17 cellular contexts compared by ENCODE assay signal in genomic region chr18:34821669-34822210, GRCh38.
A peak's percentile ranks its signal among the peaks of the same experiment; 100 is the strongest.
DNase-seq lines count a peak whose midpoint lies in the region; ATAC-seq and TF ChIP-seq lines count a peak whose summit lies in the region.
"Had no signal": no experiment of that assay in that cellular context is flagged by ENCODE, and none has a peak within 500 bp of the region (broad histone marks: within the 10 kb centered on the region; RNA-seq: fewer than 3 reads in every experiment).

No MANE protein-coding gene starts in this region.

- peaks cover 5% of the 10 kb centered on the region for H3K4me1 Mint-ChIP-seq in neural progenitor cell
- H3K4me1 Mint-ChIP-seq: activated naive CD4-positive, alpha-beta T cell treated with anti-CD3 and anti-CD28 coated beads, Interleukin-2, amount 50 U/mL, for 24 hours; stimulated activated naive B cell treated with anti-CD40 and anti-IgM and Interleukin-4, amounts not matched to agents 10 μg/mL and 1 μg/mL and 100 μg/mL, for 72 hours had no signal

- H3K4me2 ChIP-seq in neural progenitor cell = no peak overlapping the region

- no peaks in the 10 kb centered on the region for H4K20me1 ChIP-seq in neural progenitor cell (ENCODE audit: low read depth)

- no peaks in the 10 kb centered on the region for H3F3A ChIP-seq in neural progenitor cell (ENCODE audit: low read depth)

- peaks cover 9% of the 10 kb centered on the region for H3K36me3 Mint-ChIP-seq in neural progenitor cell
- H3K36me3 Mint-ChIP-seq: activated naive CD4-positive, alpha-beta T cell treated with anti-CD3 and anti-CD28 coated beads, Interleukin-2, amount 50 U/mL, for 24 hours; stimulated activated naive B cell treated with anti-CD40 and anti-IgM and Interleukin-4, amounts not matched to agents 10 μg/mL and 1 μg/mL and 100 μg/mL, for 72 hours had no signal

- H3K4me1 ChIP-seq in neural progenitor cell (peaks cover 25% of the 10 kb centered on the region), colonic mucosa (no peaks in the 10 kb centered on the region)

- H3K9ac ChIP-seq in neural progenitor cell (no peak overlapping the region), colonic mucosa (ENCODE audit: low read depth in 2 of 2, low read length in 2 of 2) (no peak overlapping the region)

- ATAC-seq in GM19023 (IDR thresholded peaks at IDR 0.05; ENCODE audit: unreplicated experiment) = no peak
- ATAC-seq in HG02885 (IDR thresholded peaks at IDR 0.05; ENCODE audit: poor library complexity, unreplicated experiment) = no peak
- ATAC-seq: heart left ventricle; mucosa of descending colon; stimulated activated naive B cell treated with anti-CD40 and anti-IgM and Interleukin-4, amounts not matched to agents 10 μg/mL and 1 μg/mL and 100 μg/mL, for 72 hours had no signal

- peak overlapping the region in 47 of 59 donors; percentile 4 to 89 (median 57) for H3K27ac ChIP-seq in dorsolateral prefrontal cortex
- no peak overlapping the region for H3K27ac ChIP-seq in neural progenitor cell
- H3K27ac ChIP-seq in colonic mucosa = no peak overlapping the region
- H3K27ac ChIP-seq: cardiac muscle cell, heart left ventricle had no signal

- no peak overlapping the region for H2AFZ ChIP-seq in neural progenitor cell (replicated peaks)

- H3K36me3 ChIP-seq in neural progenitor cell (no peaks in the 10 kb centered on the region), colonic mucosa (no peaks in the 10 kb centered on the region)
- H3K36me3 ChIP-seq: cardiac muscle cell had no signal

- no peaks in the 10 kb centered on the region for H3K27me3 Mint-ChIP-seq in neural progenitor cell (ENCODE audit: insufficient read depth, low read depth)
- H3K27me3 Mint-ChIP-seq: stimulated activated naive B cell treated with anti-CD40 and anti-IgM and Interleukin-4, amounts not matched to agents 10 μg/mL and 1 μg/mL and 100 μg/mL, for 72 hours had no signal

- H3K27ac Mint-ChIP-seq in neural progenitor cell = no peak overlapping the region
- H3K27ac Mint-ChIP-seq: activated naive CD4-positive, alpha-beta T cell treated with anti-CD3 and anti-CD28 coated beads, Interleukin-2, amount 50 U/mL, for 24 hours; stimulated activated naive B cell treated with anti-CD40 and anti-IgM and Interleukin-4, amounts not matched to agents 10 μg/mL and 1 μg/mL and 100 μg/mL, for 72 hours had no signal

- H3K4me3 ChIP-seq in NB4 (ENCODE audit: low read depth, low read length) (no peak overlapping the region), dorsolateral prefrontal cortex (peak overlapping the region in 35 of 59 donors; percentile 3 to 54 (median 26)), neural progenitor cell (no peak overlapping the region), colonic mucosa (no peak overlapping the region)
- H3K4me3 ChIP-seq: cardiac muscle cell, heart left ventricle, mucosa of descending colon had no signal

- no peaks in the 10 kb centered on the region for H3K27me3 ChIP-seq in dorsolateral prefrontal cortex
- H3K27me3 ChIP-seq in neural progenitor cell = no peaks in the 10 kb centered on the region
- no peaks in the 10 kb centered on the region for H3K27me3 ChIP-seq in colonic mucosa
- H3K27me3 ChIP-seq: cardiac muscle cell, heart left ventricle had no signal

- no peak for TF ChIP-seq POLR2A in NB4 (IDR thresholded peaks at IDR 0.05; ENCODE audit: extremely low read depth, insufficient read length)

- intact Hi-C loops in dorsolateral prefrontal cortex (cut with DNase I) (no loop called here), colonic mucosa (cut with DNase I) (no loop called here)

- H3K4me3 Mint-ChIP-seq in neural progenitor cell = no peak overlapping the region
- H3K4me3 Mint-ChIP-seq: activated naive CD4-positive, alpha-beta T cell treated with anti-CD3 and anti-CD28 coated beads, Interleukin-2, amount 50 U/mL, for 24 hours; stimulated activated naive B cell treated with anti-CD40 and anti-IgM and Interleukin-4, amounts not matched to agents 10 μg/mL and 1 μg/mL and 100 μg/mL, for 72 hours had no signal

- H3K9me3 Mint-ChIP-seq in neural progenitor cell = no peaks in the 10 kb centered on the region
- H3K9me3 Mint-ChIP-seq: activated naive CD4-positive, alpha-beta T cell treated with anti-CD3 and anti-CD28 coated beads, Interleukin-2, amount 50 U/mL, for 24 hours; stimulated activated naive B cell treated with anti-CD40 and anti-IgM and Interleukin-4, amounts not matched to agents 10 μg/mL and 1 μg/mL and 100 μg/mL, for 72 hours had no signal

- H3K9me3 ChIP-seq in neural progenitor cell (ENCODE audit: low read depth) = no peaks in the 10 kb centered on the region
- no peaks in the 10 kb centered on the region for H3K9me3 ChIP-seq in colonic mucosa
- H3K9me3 ChIP-seq: heart left ventricle, mucosa of descending colon had no signal

- H3K79me2 ChIP-seq in neural progenitor cell (ENCODE audit: low read depth) = no peaks in the 10 kb centered on the region

- TF ChIP-seq CTCF in NB4 (IDR thresholded peaks at IDR 0.05; ENCODE audit: low read depth, low read length) = peak; percentile 1
- TF ChIP-seq CTCF in dorsolateral prefrontal cortex (IDR thresholded peaks at IDR 0.05 in 54 of 56, conservative IDR thresholded peaks at IDR 0.05 in 2 of 56; ENCODE audit: low read depth in 1 of 56, partially characterized antibody in 56 of 56) = no peak
- peak; percentile 17 for TF ChIP-seq CTCF in neural progenitor cell (IDR thresholded peaks at IDR 0.05)
- no peak for TF ChIP-seq CTCF in colonic mucosa (IDR thresholded peaks at IDR 0.05)

- DNase-seq in ELF-1 (ENCODE audit: low read depth, low spot score) = peak; percentile 39
- DNase-seq in NB4 (ENCODE audit: low read depth) = peak; percentile 4
- no peak for DNase-seq in dorsolateral prefrontal cortex
- DNase-seq in neural progenitor cell (ENCODE audit: low spot score) = no peak
- DNase-seq in colonic mucosa = no peak
- no peak for DNase-seq in T-helper 9 cell
- DNase-seq: heart left ventricle; kidney; mucosa of descending colon; MV-4-11; SHP77; small intestine; stimulated activated naive B cell treated with anti-CD40 and anti-IgM and Interleukin-4, amounts not matched to agents 10 μg/mL and 1 μg/mL and 100 μg/mL, for 72 hours had no signal

Comparison
In these comparisons a context has a peak if more than half of its experiments do, and no peak if none do; other contexts are left out.
1. DNase-seq: peak in ELF-1 (single experiment) and NB4 (single experiment); none in dorsolateral prefrontal cortex (0 of 10), neural progenitor cell (single experiment), colonic mucosa (single experiment) and T-helper 9 cell (single experiment).
2. H3K4me3 ChIP-seq: peak in dorsolateral prefrontal cortex (35 of 59); none in NB4 (single experiment), neural progenitor cell (single experiment) and colonic mucosa (single experiment).
3. CTCF ChIP-seq: peak in NB4 (single experiment) and neural progenitor cell (single experiment); none in dorsolateral prefrontal cortex (0 of 56) and colonic mucosa (single experiment).
4. H3K27ac ChIP-seq: peak in dorsolateral prefrontal cortex (47 of 59); none in neural progenitor cell (single experiment) and colonic mucosa (single experiment).